In the genomic region with DNA sequence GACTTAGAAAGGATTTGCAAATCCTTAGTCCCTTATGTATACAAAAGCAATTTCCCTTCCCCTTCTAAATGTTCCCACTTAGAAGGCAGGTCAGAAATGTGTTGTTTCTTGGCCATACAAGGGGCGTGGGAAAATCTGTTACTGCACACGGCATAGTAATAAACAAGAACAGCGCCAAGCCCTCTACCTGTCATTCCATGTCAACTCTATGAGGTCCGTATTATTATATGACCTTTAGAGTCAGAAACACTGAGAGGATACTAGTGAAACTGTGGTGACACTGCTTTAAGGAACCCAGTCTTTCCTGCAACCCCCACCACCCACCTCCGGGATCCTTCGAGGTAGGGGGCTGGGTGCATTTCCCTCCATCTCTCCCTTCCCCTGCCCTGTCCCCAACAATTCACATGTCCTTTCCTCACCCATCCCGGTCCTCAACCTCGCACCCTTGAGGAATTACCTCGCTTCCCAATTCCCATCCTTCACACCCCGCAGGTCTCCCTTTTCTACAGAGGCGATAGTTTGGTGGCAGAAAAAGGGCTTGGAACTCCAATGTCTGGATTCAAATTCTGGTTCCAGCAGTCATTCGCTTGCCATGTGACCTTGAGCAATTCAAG, we compare ENCODE assay signal across 8 cellular contexts. TPM values are rescaled to one million over a fixed set of nuclear protein-coding genes. Genes with fewer than 3 reads are reported as not detected.
DNase-seq lines count a peak whose midpoint lies in the region; ATAC-seq, FAIRE-seq and TF ChIP-seq lines count a peak whose summit lies in the region.

No MANE protein-coding gene starts in this region.

- no peak for DNase-seq in activated CD4-positive, alpha-beta T cell treated with anti-CD3 and anti-CD28 coated beads, Interleukin-2, amount 10 ng/mL, durations not matched to agents 7 days and 5 days
- DNase-seq in activated CD4-positive, alpha-beta T cell treated with anti-CD3 and anti-CD28 coated beads for 48 hours: no peak
- DNase-seq in HepG2 (ENCODE audit: low spot score): no peak
- DNase-seq in tibial artery: no peak
- no peak for DNase-seq in ecto neural progenitor cell (ENCODE audit: low spot score)
- no peak for DNase-seq in SW 1271 (lab: John Stamatoyannopoulos, UW)

- TF ChIP-seq EP300 in HepG2 (IDR thresholded peaks at IDR 0.05; ENCODE audit: low read depth in 2 of 2, low read length in 2 of 2) (no peak), HepG2 (CRISPR knock-in tag; IDR thresholded peaks at IDR 0.05; ENCODE audit: borderline replicate concordance) (no peak)

- H3K9me3 ChIP-seq in HepG2 (ENCODE audit: low read length) (no peaks in the 10 kb centered on the region), tibial artery (no peaks in the 10 kb centered on the region)

- H3K4me3 Mint-ChIP-seq in activated CD4-positive, alpha-beta T cell treated with anti-CD3 and anti-CD28 coated beads, Interleukin-2, amount 10 ng/mL, durations not matched to agents 7 days and 5 days: peak overlapping the region; percentile 98

- TF ChIP-seq CTCF in HepG2 (CRISPR knock-in tag; IDR thresholded peaks at IDR 0.05): no peak
- TF ChIP-seq CTCF in tibial artery (IDR thresholded peaks at IDR 0.05): no peak

- no peaks in the 10 kb centered on the region; a peak in 1 of 5 replicates for H3K27me3 ChIP-seq in HepG2 (ENCODE audit: control insufficient read depth in 1 of 2, insufficient read depth in 2 of 2, low read length in 2 of 2)
- no peaks in the 10 kb centered on the region for H3K27me3 ChIP-seq in tibial artery

- peak overlapping the region; percentile 96 for H3K4me2 ChIP-seq in HepG2 (ENCODE audit: low read depth, low read length)

- no peak overlapping the region for H2AFZ ChIP-seq in HepG2 (ENCODE audit: low read length)

- no peak for TF ChIP-seq RAD21 in HepG2 (CRISPR knock-in tag; IDR thresholded peaks at IDR 0.05)

- no peaks in the 10 kb centered on the region for H3K9me3 Mint-ChIP-seq in activated CD4-positive, alpha-beta T cell treated with anti-CD3 and anti-CD28 coated beads, Interleukin-2, amount 10 ng/mL, durations not matched to agents 7 days and 5 days

- peak overlapping the region; percentile 77 to 94 (median 93) for H3K4me3 ChIP-seq in HepG2 (replicated peaks in 1 of 3; ENCODE audit: insufficient read depth in 1 of 3, low read depth in 2 of 3, low read length in 3 of 3)
- peak overlapping the region; percentile 71 to 77 for H3K4me3 ChIP-seq in tibial artery

- peaks cover 12% of the 10 kb centered on the region for H3K36me3 Mint-ChIP-seq in activated CD4-positive, alpha-beta T cell treated with anti-CD3 and anti-CD28 coated beads, Interleukin-2, amount 10 ng/mL, durations not matched to agents 7 days and 5 days (ENCODE audit: low read depth)

- peaks cover 26% of the 10 kb centered on the region for H3K4me1 Mint-ChIP-seq in activated CD4-positive, alpha-beta T cell treated with anti-CD3 and anti-CD28 coated beads, Interleukin-2, amount 10 ng/mL, durations not matched to agents 7 days and 5 days

- H3K27ac Mint-ChIP-seq in activated CD4-positive, alpha-beta T cell treated with anti-CD3 and anti-CD28 coated beads, Interleukin-2, amount 10 ng/mL, durations not matched to agents 7 days and 5 days: peak overlapping the region; percentile 95

- 0 to 8% (median 6%) methylated on average over 12 of the region's 12 CpGs for WGBS in adipose tissue, 3 donors
- WGBS in HepG2 (ENCODE audit: low lambda C conversion rate): 2% methylated on average over 12 of the region's 12 CpGs

- no peak for TF ChIP-seq POLR2A in HepG2 (IDR thresholded peaks at IDR 0.05; ENCODE audit: insufficient read depth in 1 of 2, low read depth in 2 of 2, low read length in 2 of 2)

- no peak for FAIRE-seq in HepG2 (lab: Jason Lieb, UNC)

- intact Hi-C loops in HepG2 (cut with micrococcal nuclease; ENCODE audit: unreplicated experiment) (no loop called here), tibial artery (cut with DNase I; ENCODE audit: low total_unique reads) (no loop called here)

- H3K27ac ChIP-seq in adipose tissue (ENCODE audit: low read depth, low read length): peak overlapping the region; percentile 57
- H3K27ac ChIP-seq in HepG2 (ENCODE audit: extremely low read length, insufficient read depth, low read length): peak overlapping the region; percentile 75
- H3K27ac ChIP-seq in tibial artery: peak overlapping the region; percentile 84 to 90

- POLR2A ChIA-PET in activated CD4-positive, alpha-beta T cell treated with anti-CD3 and anti-CD28 coated beads, Interleukin-2, amount 10 ng/mL, durations not matched to agents 7 days and 5 days (lab: Charles Lee): no interaction called here
- POLR2A ChIA-PET in HepG2 (lab: Yijun Ruan, JAX): no interaction called here

- H3K4me1 ChIP-seq in HepG2 (ENCODE audit: insufficient read depth, low read length): peaks cover 45% of the 10 kb centered on the region
- H3K4me1 ChIP-seq in tibial artery: peaks cover 0 to 29% (median 20%) of the 10 kb centered on the region in 4 donors

- CTCF ChIA-PET in activated CD4-positive, alpha-beta T cell treated with anti-CD3 and anti-CD28 coated beads, Interleukin-2, amount 10 ng/mL, durations not matched to agents 7 days and 5 days (lab: Charles Lee): interaction anchor here (1.7 to 1.9 kb wide), 2 partner anchors 10 to 102 kb away, joined by 4 read pairs; no protein-coding TSS in a partner anchor
- CTCF ChIA-PET in HepG2 (lab: Yijun Ruan, JAX; ENCODE audit: low intra/inter-chr PET ratio, low total read pairs): no interaction called here

- no peaks in the 10 kb centered on the region for H4K20me1 ChIP-seq in HepG2 (ENCODE audit: insufficient read depth, low read length)

- ATAC-seq in HepG2: peak; percentile 7; the same call in 1 of the 3 replicates
- ATAC-seq in GM21447 (IDR thresholded peaks at IDR 0.05; ENCODE audit: unreplicated experiment): no peak

- TSS peak; percentile 58 for BruUV-seq in HepG2 (replicated peaks; lab: Mats Ljungman, UMichigan)

- peak overlapping the region; percentile 82 for H3K9ac ChIP-seq in HepG2 (ENCODE audit: insufficient read depth, low read depth, low read length)

- H3K36me3 ChIP-seq in HepG2 (replicated peaks in 1 of 2; ENCODE audit: control insufficient read depth in 1 of 2, insufficient read depth in 2 of 2, low read length in 2 of 2) (peaks cover 0 to 3% of the 10 kb centered on the region in 2 experiments; a peak in 1 of 5 replicates), tibial artery (peaks cover 0 to 17% (median 11%) of the 10 kb centered on the region in 3 donors)

- H3K27me3 Mint-ChIP-seq in activated CD4-positive, alpha-beta T cell treated with anti-CD3 and anti-CD28 coated beads, Interleukin-2, amount 10 ng/mL, durations not matched to agents 7 days and 5 days: peaks cover 3% of the 10 kb centered on the region

- in situ Hi-C loops in HepG2 (cut with HindIII; ENCODE audit: extremely low pct_ligation_motif_present, low pct_unique_long_range_greater_than_20kb): no loop called here

- peaks cover 23% of the 10 kb centered on the region for H3K79me2 ChIP-seq in HepG2 (ENCODE audit: insufficient read depth, low read length)

RNA-seq across cellular contexts. Expression of gene SDHB, which starts 0.7 kb away (rescaled TPM):
- 10 to 100 TPM; 77.7 to 82.8 TPM for total RNA-seq in activated CD4-positive, alpha-beta T cell treated with anti-CD3 and anti-CD28 coated beads, Interleukin-2, amount 10 ng/mL, durations not matched to agents 7 days and 5 days
- polyA plus RNA-seq in adipose tissue: 100 to 1,000 TPM in 2 of 3 donors, 10 to 100 TPM in 1; 79.6 to 164 (median 122) TPM
- total RNA-seq in HepG2 (2016; rRNA removed; fragmentation: Illumina TruSeq; extraction: Trizol): 142 and 174 TPM in 2 replicates
- 51.4 and 55.9 TPM in 2 replicates for total RNA-seq in HepG2 (2016; cell fraction: cytosol; rRNA removed; fragmentation: Illumina TruSeq; extraction: Trizol; ENCODE audit: low read depth)
- 149 and 181 TPM in 2 replicates for total RNA-seq in HepG2 (2016; cell fraction: insoluble cytoplasmic fraction; rRNA removed; fragmentation: Illumina TruSeq; extraction: Trizol)
- total RNA-seq in HepG2 (2016; cell fraction: membrane; rRNA removed; fragmentation: Illumina TruSeq; extraction: Trizol): 63.6 and 75.1 TPM in 2 replicates
- total RNA-seq in HepG2 (2016; cell fraction: nucleus; rRNA removed; fragmentation: Illumina TruSeq; extraction: Trizol): 52.4 and 60.7 TPM in 2 replicates
- polyA plus RNA-seq in HepG2 (2011; rRNA removed): 110 and 136 TPM in 2 replicates
- polyA plus RNA-seq in HepG2 (2011; cell fraction: cytosol; rRNA removed): 90.5 and 93.2 TPM in 2 replicates
- 32.8 and 36.9 TPM in 2 replicates for polyA plus RNA-seq in HepG2 (2011; cell fraction: nucleus; rRNA removed)
- polyA plus RNA-seq in HepG2 (2012): 57.3 and 68.1 TPM in 2 replicates
- polyA plus RNA-seq in HepG2 (2016; cell fraction: cytosol; fragmentation: Illumina TruSeq; extraction: Trizol; ENCODE audit: low read depth): 39.4 and 46.4 TPM in 2 replicates
- 164 and 177 TPM in 2 replicates for polyA plus RNA-seq in HepG2 (2016; cell fraction: insoluble cytoplasmic fraction; fragmentation: Illumina TruSeq; extraction: Trizol; ENCODE audit: low read depth)
- 45.2 and 45.6 TPM in 2 replicates for polyA plus RNA-seq in HepG2 (2016; cell fraction: membrane; fragmentation: Illumina TruSeq; extraction: Trizol; ENCODE audit: low read depth)
- 71.0 and 75.4 TPM in 2 replicates for polyA plus RNA-seq in HepG2 (2016; cell fraction: nucleus; fragmentation: Illumina TruSeq; extraction: Trizol; ENCODE audit: insufficient read depth, low read depth)
- polyA minus RNA-seq in HepG2 (2011; rRNA and poly(A)+ RNA removed; ENCODE audit: low replicate concordance): 49.9 and 135 TPM in 2 replicates
- polyA minus RNA-seq in HepG2 (2011; cell fraction: cytosol; rRNA and poly(A)+ RNA removed): 48.1 and 57.8 TPM in 2 replicates
- polyA minus RNA-seq in HepG2 (2011; cell fraction: nucleus; rRNA and poly(A)+ RNA removed): 35.9 and 50.1 TPM in 2 replicates

RNA-seq across cellular contexts. Expression of gene ATP13A2, which starts 41.5 kb away (rescaled TPM):
- total RNA-seq in activated CD4-positive, alpha-beta T cell treated with anti-CD3 and anti-CD28 coated beads, Interleukin-2, amount 10 ng/mL, durations not matched to agents 7 days and 5 days: 10 to 100 TPM; 57.1 to 59.4 TPM
- polyA plus RNA-seq in adipose tissue: 10 to 100 TPM; 14.2 to 36.9 (median 26.8) TPM
- 14.4 and 16.2 TPM in 2 replicates for total RNA-seq in HepG2 (2016; rRNA removed; fragmentation: Illumina TruSeq; extraction: Trizol)
- total RNA-seq in HepG2 (2016; cell fraction: cytosol; rRNA removed; fragmentation: Illumina TruSeq; extraction: Trizol; ENCODE audit: low read depth): 3.0 and 3.3 TPM in 2 replicates
- total RNA-seq in HepG2 (2016; cell fraction: insoluble cytoplasmic fraction; rRNA removed; fragmentation: Illumina TruSeq; extraction: Trizol): 8.8 and 17.7 TPM in 2 replicates
- total RNA-seq in HepG2 (2016; cell fraction: membrane; rRNA removed; fragmentation: Illumina TruSeq; extraction: Trizol): 9.8 and 12.1 TPM in 2 replicates
- 17.5 and 18.8 TPM in 2 replicates for total RNA-seq in HepG2 (2016; cell fraction: nucleus; rRNA removed; fragmentation: Illumina TruSeq; extraction: Trizol)
- 13.2 and 20.1 TPM in 2 replicates for polyA plus RNA-seq in HepG2 (2011; rRNA removed)
- 10.6 and 20.7 TPM in 2 replicates for polyA plus RNA-seq in HepG2 (2011; cell fraction: cytosol; rRNA removed)
- polyA plus RNA-seq in HepG2 (2011; cell fraction: nucleus; rRNA removed): 55.3 TPM in 2 replicates
- polyA plus RNA-seq in HepG2 (2012): 12.3 and 21.9 TPM in 2 replicates
- polyA plus RNA-seq in HepG2 (2016; cell fraction: cytosol; fragmentation: Illumina TruSeq; extraction: Trizol; ENCODE audit: low read depth): 4.2 and 5.1 TPM in 2 replicates
- 10.4 and 14.1 TPM in 2 replicates for polyA plus RNA-seq in HepG2 (2016; cell fraction: insoluble cytoplasmic fraction; fragmentation: Illumina TruSeq; extraction: Trizol; ENCODE audit: low read depth)
- 8.9 and 9.5 TPM in 2 replicates for polyA plus RNA-seq in HepG2 (2016; cell fraction: membrane; fragmentation: Illumina TruSeq; extraction: Trizol; ENCODE audit: low read depth)
- 30.5 and 36.7 TPM in 2 replicates for polyA plus RNA-seq in HepG2 (2016; cell fraction: nucleus; fragmentation: Illumina TruSeq; extraction: Trizol; ENCODE audit: insufficient read depth, low read depth)
- polyA minus RNA-seq in HepG2 (2011; rRNA and poly(A)+ RNA removed; ENCODE audit: low replicate concordance): 32.4 and 84.8 TPM in 2 replicates
- 26.9 and 31.8 TPM in 2 replicates for polyA minus RNA-seq in HepG2 (2011; cell fraction: cytosol; rRNA and poly(A)+ RNA removed)
- polyA minus RNA-seq in HepG2 (2011; cell fraction: nucleus; rRNA and poly(A)+ RNA removed): 9.3 and 18.5 TPM in 2 replicates
